In the genomic region with DNA sequence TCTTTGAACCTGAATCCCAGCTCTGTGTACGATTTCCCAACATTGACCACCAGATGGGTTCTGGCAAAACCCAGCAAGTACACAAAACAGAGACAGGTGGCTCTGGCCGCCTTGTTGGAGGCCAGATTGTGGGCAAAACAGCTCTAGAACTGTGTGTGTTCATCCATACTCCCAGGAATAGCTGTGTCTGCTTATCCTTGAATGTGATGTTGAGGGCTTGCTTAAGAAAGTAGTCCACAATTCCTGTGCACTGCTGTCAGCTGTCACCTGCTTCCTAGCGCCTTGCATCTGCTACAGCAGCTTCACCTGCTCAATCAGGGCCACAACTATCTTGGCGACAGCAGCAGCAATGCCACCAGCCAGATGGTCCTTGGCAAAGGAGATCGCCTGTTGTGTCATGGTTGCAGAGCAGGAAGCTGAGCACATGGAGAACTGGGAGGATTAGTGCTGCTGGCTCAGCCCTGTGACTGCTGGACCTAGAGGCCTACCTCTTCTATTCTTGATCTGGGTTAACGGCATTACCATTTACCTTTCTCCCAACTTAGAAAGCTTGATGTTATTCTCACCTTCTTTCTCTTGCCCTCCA, we compare ENCODE assay signal across 11 cellular contexts.
"Had no signal": no experiment of that assay in that cellular context is flagged by ENCODE, and none has a peak within 500 bp of the region (broad histone marks: within the 10 kb centered on the region; RNA-seq: fewer than 3 reads in every experiment).

No MANE protein-coding gene starts in this region.

- DNase-seq: activated CD4-positive, alpha-beta T cell treated with anti-CD3 and anti-CD28 coated beads, Interleukin-2, amount 50 U/mL, for 48 hours; activated CD4-positive, CD25-positive, alpha-beta regulatory T cell treated with anti-CD3 and anti-CD28 coated beads, Interleukin-2, amount 50 U/mL, for 72 hours; activated CD8-positive, alpha-beta memory T cell treated with anti-CD3 and anti-CD28 coated beads, Interleukin-2, amount 10 ng/mL, durations not matched to agents 7 days and 5 days; activated effector memory CD4-positive, alpha-beta T cell treated with anti-CD3 and anti-CD28 coated beads, Interleukin-2, amount 50 U/mL, for 16 hours; activated T-cell treated with anti-CD3 and anti-CD28 coated beads, Interleukin-2, amount 50 U/mL, for 24 hours; amygdala; brain microvascular endothelial cell; foreskin melanocyte; small intestine; SW 1271; thyroid gland had no signal
